In the genomic region with DNA sequence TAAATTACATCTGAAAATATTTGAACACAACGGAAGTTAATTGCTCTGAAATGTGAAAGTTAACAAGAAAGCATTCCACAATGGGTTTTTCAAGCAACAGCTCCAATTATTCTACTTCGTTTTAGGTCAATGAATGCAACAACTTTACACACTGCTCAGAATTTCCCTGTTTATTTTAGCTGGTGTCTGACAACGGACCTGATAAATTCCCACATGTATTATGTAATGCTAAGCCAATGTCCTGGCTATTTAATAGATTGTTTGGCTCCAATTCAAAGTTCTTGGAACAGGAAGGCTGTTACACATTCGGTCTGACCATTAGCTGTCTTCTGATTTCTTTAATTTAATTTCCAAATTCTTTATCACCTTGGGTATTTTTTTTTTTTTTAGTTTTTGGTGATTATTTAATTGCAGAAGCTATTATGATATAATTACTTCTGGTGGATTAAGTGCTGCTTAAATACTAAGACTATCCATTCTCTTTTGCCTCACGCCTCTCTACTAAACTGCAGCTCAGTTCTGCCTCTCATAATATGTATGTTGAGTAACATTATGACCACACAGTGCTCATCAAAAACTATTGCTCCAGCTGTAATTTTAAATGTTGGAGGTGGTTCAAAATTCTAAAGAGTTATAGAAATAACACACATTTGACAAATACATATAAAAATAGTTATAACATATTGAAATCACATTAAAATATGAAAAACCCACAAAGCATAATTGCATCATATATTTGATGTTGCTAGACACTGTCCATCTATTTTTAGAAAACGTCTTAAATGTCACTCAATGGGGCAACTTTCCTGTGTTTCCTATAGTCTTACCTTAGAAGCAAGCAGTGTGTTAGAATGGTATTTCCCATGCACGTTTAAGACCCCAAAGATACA, we compare ENCODE assay signal across 8 cellular contexts. TPM values are rescaled to one million over a fixed set of nuclear protein-coding genes. Genes with fewer than 3 reads are reported as not detected.
DNase-seq lines count a peak whose midpoint lies in the region; ATAC-seq, FAIRE-seq and TF ChIP-seq lines count a peak whose summit lies in the region.

No MANE protein-coding gene starts in this region.

- intact Hi-C loops in gastrocnemius medialis (cut with DNase I; ENCODE audit: low total_unique reads) = loop anchor here (5.0 kb wide), 1 partner anchor 83 kb away; no protein-coding TSS in a partner anchor

- H3K9me3 ChIP-seq in gastrocnemius medialis = no peaks in the 10 kb centered on the region

- TF ChIP-seq POLR2A in gastrocnemius medialis (IDR thresholded peaks at IDR 0.05) = no peak

- TF ChIP-seq CTCF in gastrocnemius medialis (IDR thresholded peaks at IDR 0.05 in 4 of 5, conservative IDR thresholded peaks at IDR 0.05 in 1 of 5) = no peak

- in situ Hi-C loops in gastrocnemius medialis (cut with MboI; ENCODE audit: low sequenced_read_pairs in 4 of 4) = loop anchor here in 2 of 4 donors (5.0 to 10.0 kb wide), 2 partner anchors 52 to 60 kb away; a partner anchor contains a TSS

- ATAC-seq in gastrocnemius medialis (peak; percentile 73), GM18907 (IDR thresholded peaks at IDR 0.05; ENCODE audit: unreplicated experiment) (no peak), GM21717 (IDR thresholded peaks at IDR 0.05; ENCODE audit: unreplicated experiment) (no peak)

- H3K27ac ChIP-seq in gastrocnemius medialis = peak overlapping the region; percentile 84 to 90 (median 87)

- H3K4me3 ChIP-seq in gastrocnemius medialis = peak overlapping the region; percentile 10 to 38 (median 36)

- FAIRE-seq in GM18507 (lab: Jason Lieb, UNC) = peak; percentile 67

- peaks cover 93% of the 10 kb centered on the region in 2 donors for H3K4me1 ChIP-seq in gastrocnemius medialis

- DNase-seq in GM18507 (ENCODE audit: extremely low spot score, insufficient read length, low read depth) (no peak), SHP77 (lab: John Stamatoyannopoulos, UW) (peak; percentile 24 to 31), fibroblast of the conjunctiva (ENCODE audit: low read depth) (peak; percentile 10), gastrocnemius medialis (no peak)
- no peak for DNase-seq in stimulated activated naive CD4-positive, alpha-beta T cell treated with Interleukin-2 at 50 U/mL for 16 hours (lab: John Stamatoyannopoulos, UW)
- no peak for DNase-seq in NK-92 treated with Interleukin-12 subunit alpha and Interleukin-12 subunit beta, amount 100 ng/mL, for 24 hours (lab: John Stamatoyannopoulos, UW)

- no peaks in the 10 kb centered on the region for H3K27me3 ChIP-seq in gastrocnemius medialis

- H3K36me3 ChIP-seq in gastrocnemius medialis = peaks cover 0 to 15% of the 10 kb centered on the region in 2 donors

RNA-seq across cellular contexts. Expression of a gene that starts 57.8 kb away (rescaled TPM):
- 100 to 1,000 TPM in 3 of 4 donors, 10 to 100 TPM in 1; 63.8 to 192 (median 128) TPM for total RNA-seq in gastrocnemius medialis

Comparison
In these comparisons a context has a peak if more than half of its experiments do, and no peak if none do; other contexts are left out.
1. DNase-seq: peak in SHP77 (2 of 2) and fibroblast of the conjunctiva (single experiment); none in GM18507 (single experiment), gastrocnemius medialis (0 of 2), stimulated activated naive CD4-positive, alpha-beta T cell treated with Interleukin-2 at 50 U/mL for 16 hours (single experiment) and NK-92 treated with Interleukin-12 subunit alpha and Interleukin-12 subunit beta, amount 100 ng/mL, for 24 hours (single experiment).
2. ATAC-seq: peak in gastrocnemius medialis (2 of 2); none in GM18907 (single experiment) and GM21717 (single experiment).